In the genomic region with DNA sequence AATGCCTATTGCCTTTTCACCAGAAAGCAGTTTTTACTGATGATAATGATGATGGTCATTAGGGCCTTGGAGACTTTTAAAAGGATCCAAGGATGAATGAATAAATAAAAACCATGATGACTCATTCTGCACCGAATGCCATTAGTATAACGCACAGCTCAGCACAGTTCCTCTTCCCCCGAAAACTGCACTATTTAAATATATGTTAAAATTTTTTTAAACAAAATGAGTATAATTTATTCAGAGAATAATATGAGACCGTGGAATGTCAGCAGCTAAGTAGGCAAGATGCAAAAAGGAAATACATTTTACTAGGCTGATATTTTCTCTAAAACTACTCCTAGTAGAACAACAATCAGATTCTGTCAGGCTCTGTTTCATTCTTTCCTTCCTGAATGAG, we compare ENCODE assay signal across 16 cellular contexts.
DNase-seq lines count a peak whose midpoint lies in the region; ATAC-seq, FAIRE-seq and TF ChIP-seq lines count a peak whose summit lies in the region.
"Had no signal": no experiment of that assay in that cellular context is flagged by ENCODE, and none has a peak within 500 bp of the region (broad histone marks: within the 10 kb centered on the region; RNA-seq: fewer than 3 reads in every experiment).

No MANE protein-coding gene starts in this region.

- no peak overlapping the region for H3K27ac ChIP-seq in suprapubic skin
- H3K27ac ChIP-seq: cardiac muscle cell had no signal

- DNase-seq in EL (peak; percentile 79), RCC 7860 (ENCODE audit: low spot score) (no peak), erythroblast (lab: John Stamatoyannopoulos, UW) (peak; percentile 6 to 45), skeletal muscle cell (ENCODE audit: low read depth) (peak; percentile 56), SKM-1 (lab: John Stamatoyannopoulos, UW; ENCODE audit: unreplicated experiment) (no peak), suprapubic skin (ENCODE audit: low spot score in 2 of 2) (no peak), NCI-H2029 treated with DMSO at 0.1 percent for 48 hours (lab: John Stamatoyannopoulos, UW) (no peak)
- DNase-seq: activated CD4-positive, CD25-positive, alpha-beta regulatory T cell; SHP77; stimulated activated CD4-positive, alpha-beta T cell treated with anti-CD3 and anti-CD28 coated beads, Interleukin-12 subunit alpha, Interleukin-12 subunit beta, amount 100 ng/mL, for 4 hours had no signal

- H3K4me1 ChIP-seq in suprapubic skin, result no peaks in the 10 kb centered on the region

- peak; percentile 64 for FAIRE-seq in RCC 7860 (lab: Jason Lieb, UNC)
- FAIRE-seq: D721Med, GM12892, keratinocyte had no signal

- TF ChIP-seq CTCF in suprapubic skin (IDR thresholded peaks at IDR 0.05), result no peak

- no peak for TF ChIP-seq POLR2A in erythroblast (IDR thresholded peaks at IDR 0.05; ENCODE audit: low read length)
- TF ChIP-seq POLR2A in suprapubic skin (IDR thresholded peaks at IDR 0.05), result no peak

- ATAC-seq in HG03439 (IDR thresholded peaks at IDR 0.05; ENCODE audit: unreplicated experiment), result no peak
- ATAC-seq: natural killer cell treated with Interleukin-12 subunit alpha and Interleukin-12 subunit beta and Interleukin-15 and Interleukin-18, amount 100 ng/mL, for 72 hours had no signal

- WGBS in suprapubic skin, result 45% methylated on average over 4 of the region's 4 CpGs

- H3K27me3 ChIP-seq in suprapubic skin, result no peaks in the 10 kb centered on the region
- H3K27me3 ChIP-seq: cardiac muscle cell had no signal

- TF ChIP-seq EP300 in suprapubic skin (IDR thresholded peaks at IDR 0.05), result no peak

- H3K36me3 ChIP-seq in suprapubic skin, result no peaks in the 10 kb centered on the region
- H3K36me3 ChIP-seq: cardiac muscle cell had no signal

- H3K4me3 ChIP-seq in skeletal muscle cell (ENCODE audit: low read depth, low read length) (no peak overlapping the region), suprapubic skin (no peak overlapping the region)
- H3K4me3 ChIP-seq: cardiac muscle cell had no signal

- H3K9me3 ChIP-seq in suprapubic skin, result no peaks in the 10 kb centered on the region

Comparison
In these comparisons a context has a peak if more than half of its experiments do, and no peak if none do; other contexts are left out.
1. DNase-seq: peak in EL (single experiment), erythroblast (2 of 2) and skeletal muscle cell (single experiment); none in RCC 7860 (single experiment), SKM-1 (single experiment), suprapubic skin (0 of 2) and NCI-H2029 treated with DMSO at 0.1 percent for 48 hours (single experiment).